ENCODE assay signal across 25 cellular contexts in genomic region chr2:49656853-49657252, GRCh38.
"Had no signal": no experiment of that assay in that cellular context is flagged by ENCODE, and none has a peak within 500 bp of the region (broad histone marks: within the 10 kb centered on the region; RNA-seq: fewer than 3 reads in every experiment).

No MANE protein-coding gene starts in this region.

- ATAC-seq: psoas muscle; right cardiac atrium; right lobe of liver; stimulated activated effector memory CD8-positive, alpha-beta T cell treated with anti-CD3 and anti-CD28 coated beads, Interleukin-12 subunit alpha, Interleukin-12 subunit beta, amount 100 ng/mL, for 72 hours; stimulated activated naive B cell treated with anti-CD40 and anti-IgM and Interleukin-4, amounts not matched to agents 10 μg/mL and 1 μg/mL and 100 μg/mL, for 72 hours had no signal

- H2AFZ ChIP-seq: neural progenitor cell, parathyroid adenoma had no signal

- DNase-seq: occipital lobe; ovary; posterior cingulate gyrus; psoas muscle; right cardiac atrium; right lobe of liver; sigmoid colon; small intestine; stimulated activated CD4-positive, alpha-beta T cell treated with anti-CD3 and anti-CD28 coated beads, Interleukin-15, amount 100 ng/mL, for 24 hours; stimulated activated CD4-positive, alpha-beta T cell treated with anti-CD3 and anti-CD28 coated beads, Interleukin-2, amount 100 ng/mL, for 24 hours; stimulated activated CD4-positive, alpha-beta T cell treated with anti-CD3 and anti-CD28 coated beads, Interleukin-2, amount 100 ng/mL, for 48 hours; stimulated activated CD4-positive, alpha-beta T cell treated with anti-CD3 and anti-CD28 coated beads, Interleukin-4, amount 100 ng/mL, for 24 hours; stimulated activated naive B cell treated with anti-CD40 and anti-IgM and Interleukin-4, amounts not matched to agents 10 μg/mL and 1 μg/mL and 100 μg/mL, for 72 hours; stimulated activated naive CD4-positive, alpha-beta T cell treated with Interleukin-2 at 50 U/mL for 16 hours; stomach; thyroid gland; trophoblast cell; upper lobe of left lung had no signal

- H3K9ac ChIP-seq: neural progenitor cell, parathyroid adenoma had no signal

- H3K27ac ChIP-seq: neural progenitor cell, ovary, parathyroid adenoma, psoas muscle, right lobe of liver, sigmoid colon, stomach, thoracic aorta, thyroid gland, tibial nerve, upper lobe of left lung, vagina had no signal

- H3K4me3 ChIP-seq: neural progenitor cell, ovary, psoas muscle, right lobe of liver, sigmoid colon, stomach, thoracic aorta, thyroid gland, tibial nerve, upper lobe of left lung, vagina had no signal

- H3K79me2 ChIP-seq: parathyroid adenoma had no signal

- H3K36me3 ChIP-seq: neural progenitor cell, ovary, right lobe of liver, sigmoid colon, stomach, thoracic aorta, thyroid gland, tibial nerve, upper lobe of left lung, vagina had no signal

- H3K4me1 ChIP-seq: parathyroid adenoma, psoas muscle, right lobe of liver, sigmoid colon, stomach, thyroid gland, tibial nerve, upper lobe of left lung, vagina had no signal

- H3K4me2 ChIP-seq: neural progenitor cell had no signal

- H3K9me3 ChIP-seq: ovary, psoas muscle, right lobe of liver, sigmoid colon, stomach, thoracic aorta, thyroid gland, tibial nerve, upper lobe of left lung, vagina had no signal

- H3K27me3 ChIP-seq: neural progenitor cell, ovary, sigmoid colon, stomach, thyroid gland, tibial nerve, upper lobe of left lung, vagina had no signal

- FAIRE-seq: small intestine, urothelium cell line had no signal
